ENCODE assay signal across 1 cellular context in the genomic region with DNA sequence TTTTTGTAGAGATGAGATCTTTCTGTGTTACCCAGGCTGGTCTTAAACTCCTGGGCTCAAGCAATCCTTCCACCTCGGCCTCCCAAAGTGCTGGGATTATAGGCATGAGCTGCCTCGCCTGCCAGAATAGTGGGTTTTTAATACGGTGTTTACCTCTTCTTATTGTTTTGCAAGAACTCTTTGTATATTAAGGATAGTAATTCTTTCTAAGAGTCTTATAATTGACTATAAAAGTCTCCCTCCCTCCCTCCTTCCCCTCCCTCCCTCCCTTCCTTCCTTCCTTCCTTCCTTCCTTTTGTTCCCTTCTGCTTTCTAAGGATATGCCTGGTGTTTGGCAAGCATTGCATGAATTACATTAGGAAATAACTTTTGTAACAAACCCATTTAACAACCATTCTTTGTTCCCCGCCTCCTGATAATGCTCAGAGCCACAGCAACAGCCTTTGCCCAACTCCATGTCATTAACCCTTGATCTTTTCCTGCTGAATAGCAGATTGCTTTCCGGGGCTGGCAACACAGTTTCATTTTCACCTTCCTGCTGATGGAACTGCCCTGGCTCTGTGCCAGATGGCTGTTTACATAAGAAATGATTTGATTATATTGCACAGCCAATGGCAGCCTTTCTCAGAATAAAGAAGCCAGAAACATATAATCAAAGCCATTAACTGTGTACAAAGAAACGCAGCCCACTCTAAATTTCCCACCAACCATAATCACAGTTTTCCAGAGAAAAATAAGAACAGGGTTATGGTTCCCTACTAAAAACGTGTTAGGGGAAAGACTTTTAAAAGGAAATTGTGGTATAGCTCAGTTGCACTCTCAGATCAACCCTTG.
TF ChIP-seq lines count a peak whose summit lies in the region.

No MANE protein-coding gene starts in this region.

TF ChIP-seq in HepG2, 621 proteins besides CTCF, POLR2A, EP300 and RAD21 (continued from another document and continues in another):
- TF ChIP-seq ATF7 (IDR thresholded peaks at IDR 0.05), result peak; percentile 63
- TF ChIP-seq ATF7 (CRISPR knock-in tag; IDR thresholded peaks at IDR 0.05), result no peak
- peak; percentile 96 for TF ChIP-seq RXRB (CRISPR knock-in tag; IDR thresholded peaks at IDR 0.05; ENCODE audit: borderline replicate concordance)
- TF ChIP-seq ZNF788 (CRISPR knock-in tag; IDR thresholded peaks at IDR 0.05; ENCODE audit: borderline replicate concordance), result peak; percentile 92; the same call in 1 of the 2 replicates
- no peak for TF ChIP-seq ZFAT (CRISPR knock-in tag; conservative IDR thresholded peaks at IDR 0.05)
- TF ChIP-seq NR2F2 (IDR thresholded peaks at IDR 0.05; ENCODE audit: borderline replicate concordance, low read depth), result peak; percentile 91
- TF ChIP-seq, protein P1, sequence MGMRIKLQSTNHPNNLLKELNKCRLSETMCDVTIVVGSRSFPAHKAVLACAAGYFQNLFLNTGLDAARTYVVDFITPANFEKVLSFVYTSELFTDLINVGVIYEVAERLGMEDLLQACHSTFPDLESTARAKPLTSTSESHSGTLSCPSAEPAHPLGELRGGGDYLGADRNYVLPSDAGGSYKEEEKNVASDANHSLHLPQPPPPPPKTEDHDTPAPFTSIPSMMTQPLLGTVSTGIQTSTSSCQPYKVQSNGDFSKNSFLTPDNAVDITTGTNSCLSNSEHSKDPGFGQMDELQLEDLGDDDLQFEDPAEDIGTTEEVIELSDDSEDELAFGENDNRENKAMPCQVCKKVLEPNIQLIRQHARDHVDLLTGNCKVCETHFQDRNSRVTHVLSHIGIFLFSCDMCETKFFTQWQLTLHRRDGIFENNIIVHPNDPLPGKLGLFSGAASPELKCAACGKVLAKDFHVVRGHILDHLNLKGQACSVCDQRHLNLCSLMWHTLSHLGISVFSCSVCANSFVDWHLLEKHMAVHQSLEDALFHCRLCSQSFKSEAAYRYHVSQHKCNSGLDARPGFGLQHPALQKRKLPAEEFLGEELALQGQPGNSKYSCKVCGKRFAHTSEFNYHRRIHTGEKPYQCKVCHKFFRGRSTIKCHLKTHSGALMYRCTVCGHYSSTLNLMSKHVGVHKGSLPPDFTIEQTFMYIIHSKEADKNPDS (CRISPR knock-in tag; IDR thresholded peaks at IDR 0.05), result 0 out of 2 replicates have a peak, but pooled peaks have one; percentile 56
- peak; percentile 90 for TF ChIP-seq RCOR2 (CRISPR knock-in tag; IDR thresholded peaks at IDR 0.05)
- TF ChIP-seq GABPA (IDR thresholded peaks at IDR 0.05; ENCODE audit: low read depth, low read length), result no peak
- TF ChIP-seq GABPA (CRISPR knock-in tag; IDR thresholded peaks at IDR 0.05; ENCODE audit: low read depth), result peak; percentile 49
- TF ChIP-seq ZNF883 (CRISPR knock-in tag; IDR thresholded peaks at IDR 0.05; ENCODE audit: not compliant biosample characterization), result no peak
- TF ChIP-seq, protein P2, sequence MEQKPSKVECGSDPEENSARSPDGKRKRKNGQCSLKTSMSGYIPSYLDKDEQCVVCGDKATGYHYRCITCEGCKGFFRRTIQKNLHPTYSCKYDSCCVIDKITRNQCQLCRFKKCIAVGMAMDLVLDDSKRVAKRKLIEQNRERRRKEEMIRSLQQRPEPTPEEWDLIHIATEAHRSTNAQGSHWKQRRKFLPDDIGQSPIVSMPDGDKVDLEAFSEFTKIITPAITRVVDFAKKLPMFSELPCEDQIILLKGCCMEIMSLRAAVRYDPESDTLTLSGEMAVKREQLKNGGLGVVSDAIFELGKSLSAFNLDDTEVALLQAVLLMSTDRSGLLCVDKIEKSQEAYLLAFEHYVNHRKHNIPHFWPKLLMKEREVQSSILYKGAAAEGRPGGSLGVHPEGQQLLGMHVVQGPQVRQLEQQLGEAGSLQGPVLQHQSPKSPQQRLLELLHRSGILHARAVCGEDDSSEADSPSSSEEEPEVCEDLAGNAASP (CRISPR knock-in tag; IDR thresholded peaks at IDR 0.05; ENCODE audit: borderline replicate concordance), result peak; percentile 88; the same call in 1 of the 2 replicates
- TF ChIP-seq ZFX (CRISPR knock-in tag; IDR thresholded peaks at IDR 0.05; ENCODE audit: low read depth), result peak; percentile 44
- TF ChIP-seq FOXA3 (CRISPR knock-in tag; IDR thresholded peaks at IDR 0.05), result peak; percentile 99
- TF ChIP-seq ZNF644 (CRISPR knock-in tag; IDR thresholded peaks at IDR 0.05; ENCODE audit: low read depth), result peak; percentile 68
- peak; percentile 88; the same call in 1 of the 2 replicates for TF ChIP-seq ZFP1 (CRISPR knock-in tag; IDR thresholded peaks at IDR 0.05)
- TF ChIP-seq NFE2L2 (IDR thresholded peaks at IDR 0.05; ENCODE audit: low read length), result no peak
- TF ChIP-seq, protein P3, sequence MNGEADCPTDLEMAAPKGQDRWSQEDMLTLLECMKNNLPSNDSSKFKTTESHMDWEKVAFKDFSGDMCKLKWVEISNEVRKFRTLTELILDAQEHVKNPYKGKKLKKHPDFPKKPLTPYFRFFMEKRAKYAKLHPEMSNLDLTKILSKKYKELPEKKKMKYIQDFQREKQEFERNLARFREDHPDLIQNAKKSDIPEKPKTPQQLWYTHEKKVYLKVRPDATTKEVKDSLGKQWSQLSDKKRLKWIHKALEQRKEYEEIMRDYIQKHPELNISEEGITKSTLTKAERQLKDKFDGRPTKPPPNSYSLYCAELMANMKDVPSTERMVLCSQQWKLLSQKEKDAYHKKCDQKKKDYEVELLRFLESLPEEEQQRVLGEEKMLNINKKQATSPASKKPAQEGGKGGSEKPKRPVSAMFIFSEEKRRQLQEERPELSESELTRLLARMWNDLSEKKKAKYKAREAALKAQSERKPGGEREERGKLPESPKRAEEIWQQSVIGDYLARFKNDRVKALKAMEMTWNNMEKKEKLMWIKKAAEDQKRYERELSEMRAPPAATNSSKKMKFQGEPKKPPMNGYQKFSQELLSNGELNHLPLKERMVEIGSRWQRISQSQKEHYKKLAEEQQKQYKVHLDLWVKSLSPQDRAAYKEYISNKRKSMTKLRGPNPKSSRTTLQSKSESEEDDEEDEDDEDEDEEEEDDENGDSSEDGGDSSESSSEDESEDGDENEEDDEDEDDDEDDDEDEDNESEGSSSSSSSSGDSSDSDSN (CRISPR knock-in tag; IDR thresholded peaks at IDR 0.05), result peak; percentile 66; the same call in 1 of the 2 replicates
- no peak for TF ChIP-seq ZNF121 (CRISPR knock-in tag; IDR thresholded peaks at IDR 0.05)
- peak in 1 of 2 experiments; percentile 81; a peak in 2 of 4 replicates for TF ChIP-seq ATF4 (CRISPR knock-in tag; IDR thresholded peaks at IDR 0.05)
- no peak for TF ChIP-seq HNRNPUL1 (IDR thresholded peaks at IDR 0.05; ENCODE audit: low read depth, low read length)
- peak; percentile 58; the same call in 1 of the 2 replicates for TF ChIP-seq ZNF878 (CRISPR knock-in tag; IDR thresholded peaks at IDR 0.05)
- no peak; the same call in 1 of the 2 replicates for TF ChIP-seq ZNF367 (CRISPR knock-in tag; IDR thresholded peaks at IDR 0.05; ENCODE audit: borderline replicate concordance)
- TF ChIP-seq, protein P4, sequence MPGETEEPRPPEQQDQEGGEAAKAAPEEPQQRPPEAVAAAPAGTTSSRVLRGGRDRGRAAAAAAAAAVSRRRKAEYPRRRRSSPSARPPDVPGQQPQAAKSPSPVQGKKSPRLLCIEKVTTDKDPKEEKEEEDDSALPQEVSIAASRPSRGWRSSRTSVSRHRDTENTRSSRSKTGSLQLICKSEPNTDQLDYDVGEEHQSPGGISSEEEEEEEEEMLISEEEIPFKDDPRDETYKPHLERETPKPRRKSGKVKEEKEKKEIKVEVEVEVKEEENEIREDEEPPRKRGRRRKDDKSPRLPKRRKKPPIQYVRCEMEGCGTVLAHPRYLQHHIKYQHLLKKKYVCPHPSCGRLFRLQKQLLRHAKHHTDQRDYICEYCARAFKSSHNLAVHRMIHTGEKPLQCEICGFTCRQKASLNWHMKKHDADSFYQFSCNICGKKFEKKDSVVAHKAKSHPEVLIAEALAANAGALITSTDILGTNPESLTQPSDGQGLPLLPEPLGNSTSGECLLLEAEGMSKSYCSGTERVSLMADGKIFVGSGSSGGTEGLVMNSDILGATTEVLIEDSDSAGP (CRISPR knock-in tag; IDR thresholded peaks at IDR 0.05; ENCODE audit: borderline replicate concordance), result no peak
- peak; percentile 99 for TF ChIP-seq SALL1 (CRISPR knock-in tag; IDR thresholded peaks at IDR 0.05)
- 0 out of 2 replicates have a peak, but pooled peaks have one; percentile 4 for TF ChIP-seq ZNF547 (CRISPR knock-in tag; IDR thresholded peaks at IDR 0.05)
- peak; percentile 92 for TF ChIP-seq ZNF264 (CRISPR knock-in tag; IDR thresholded peaks at IDR 0.05)
- TF ChIP-seq, protein P5, sequence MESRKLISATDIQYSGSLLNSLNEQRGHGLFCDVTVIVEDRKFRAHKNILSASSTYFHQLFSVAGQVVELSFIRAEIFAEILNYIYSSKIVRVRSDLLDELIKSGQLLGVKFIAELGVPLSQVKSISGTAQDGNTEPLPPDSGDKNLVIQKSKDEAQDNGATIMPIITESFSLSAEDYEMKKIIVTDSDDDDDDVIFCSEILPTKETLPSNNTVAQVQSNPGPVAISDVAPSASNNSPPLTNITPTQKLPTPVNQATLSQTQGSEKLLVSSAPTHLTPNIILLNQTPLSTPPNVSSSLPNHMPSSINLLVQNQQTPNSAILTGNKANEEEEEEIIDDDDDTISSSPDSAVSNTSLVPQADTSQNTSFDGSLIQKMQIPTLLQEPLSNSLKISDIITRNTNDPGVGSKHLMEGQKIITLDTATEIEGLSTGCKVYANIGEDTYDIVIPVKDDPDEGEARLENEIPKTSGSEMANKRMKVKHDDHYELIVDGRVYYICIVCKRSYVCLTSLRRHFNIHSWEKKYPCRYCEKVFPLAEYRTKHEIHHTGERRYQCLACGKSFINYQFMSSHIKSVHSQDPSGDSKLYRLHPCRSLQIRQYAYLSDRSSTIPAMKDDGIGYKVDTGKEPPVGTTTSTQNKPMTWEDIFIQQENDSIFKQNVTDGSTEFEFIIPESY (CRISPR knock-in tag; IDR thresholded peaks at IDR 0.05), result peak; percentile 74
- TF ChIP-seq, protein P6, sequence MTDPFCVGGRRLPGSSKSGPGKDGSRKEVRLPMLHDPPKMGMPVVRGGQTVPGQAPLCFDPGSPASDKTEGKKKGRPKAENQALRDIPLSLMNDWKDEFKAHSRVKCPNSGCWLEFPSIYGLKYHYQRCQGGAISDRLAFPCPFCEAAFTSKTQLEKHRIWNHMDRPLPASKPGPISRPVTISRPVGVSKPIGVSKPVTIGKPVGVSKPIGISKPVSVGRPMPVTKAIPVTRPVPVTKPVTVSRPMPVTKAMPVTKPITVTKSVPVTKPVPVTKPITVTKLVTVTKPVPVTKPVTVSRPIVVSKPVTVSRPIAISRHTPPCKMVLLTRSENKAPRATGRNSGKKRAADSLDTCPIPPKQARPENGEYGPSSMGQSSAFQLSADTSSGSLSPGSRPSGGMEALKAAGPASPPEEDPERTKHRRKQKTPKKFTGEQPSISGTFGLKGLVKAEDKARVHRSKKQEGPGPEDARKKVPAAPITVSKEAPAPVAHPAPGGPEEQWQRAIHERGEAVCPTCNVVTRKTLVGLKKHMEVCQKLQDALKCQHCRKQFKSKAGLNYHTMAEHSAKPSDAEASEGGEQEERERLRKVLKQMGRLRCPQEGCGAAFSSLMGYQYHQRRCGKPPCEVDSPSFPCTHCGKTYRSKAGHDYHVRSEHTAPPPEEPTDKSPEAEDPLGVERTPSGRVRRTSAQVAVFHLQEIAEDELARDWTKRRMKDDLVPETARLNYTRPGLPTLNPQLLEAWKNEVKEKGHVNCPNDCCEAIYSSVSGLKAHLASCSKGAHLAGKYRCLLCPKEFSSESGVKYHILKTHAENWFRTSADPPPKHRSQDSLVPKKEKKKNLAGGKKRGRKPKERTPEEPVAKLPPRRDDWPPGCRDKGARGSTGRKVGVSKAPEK (CRISPR knock-in tag; IDR thresholded peaks at IDR 0.05; ENCODE audit: borderline replicate concordance), result peak; percentile 82; the same call in 1 of the 2 replicates
- peak; percentile 41 for TF ChIP-seq ZEB1 (IDR thresholded peaks at IDR 0.05; ENCODE audit: insufficient replicate concordance, low read depth)
- peak; percentile 96 for TF ChIP-seq FOXK2 (IDR thresholded peaks at IDR 0.05)
- TF ChIP-seq SPEN (CRISPR knock-in tag; IDR thresholded peaks at IDR 0.05; ENCODE audit: low read depth), result peak; percentile 77; the same call in 1 of the 2 replicates
- TF ChIP-seq, protein P7, sequence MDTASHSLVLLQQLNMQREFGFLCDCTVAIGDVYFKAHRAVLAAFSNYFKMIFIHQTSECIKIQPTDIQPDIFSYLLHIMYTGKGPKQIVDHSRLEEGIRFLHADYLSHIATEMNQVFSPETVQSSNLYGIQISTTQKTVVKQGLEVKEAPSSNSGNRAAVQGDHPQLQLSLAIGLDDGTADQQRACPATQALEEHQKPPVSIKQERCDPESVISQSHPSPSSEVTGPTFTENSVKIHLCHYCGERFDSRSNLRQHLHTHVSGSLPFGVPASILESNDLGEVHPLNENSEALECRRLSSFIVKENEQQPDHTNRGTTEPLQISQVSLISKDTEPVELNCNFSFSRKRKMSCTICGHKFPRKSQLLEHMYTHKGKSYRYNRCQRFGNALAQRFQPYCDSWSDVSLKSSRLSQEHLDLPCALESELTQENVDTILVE (CRISPR knock-in tag; IDR thresholded peaks at IDR 0.05), result peak; percentile 90
- peak; percentile 82 for TF ChIP-seq KDM6A (CRISPR knock-in tag; IDR thresholded peaks at IDR 0.05; ENCODE audit: low read depth)
- no peak for TF ChIP-seq NONO (IDR thresholded peaks at IDR 0.05)
- TF ChIP-seq NONO (CRISPR knock-in tag; conservative IDR thresholded peaks at IDR 0.05), result peak; percentile 88
- TF ChIP-seq SIX1 (CRISPR knock-in tag; IDR thresholded peaks at IDR 0.05; ENCODE audit: borderline replicate concordance), result peak; percentile 88
- TF ChIP-seq ELF4 (CRISPR knock-in tag; IDR thresholded peaks at IDR 0.05; ENCODE audit: borderline replicate concordance), result 0 out of 2 replicates have a peak, but pooled peaks have one; percentile 39
- no peak for TF ChIP-seq TRIM24 (CRISPR knock-in tag; IDR thresholded peaks at IDR 0.05)
- TF ChIP-seq MYC (CRISPR knock-in tag; IDR thresholded peaks at IDR 0.05; ENCODE audit: borderline replicate concordance), result 0 out of 2 replicates have a peak, but pooled peaks have one; percentile 36
- peak; percentile 100 for TF ChIP-seq MIXL1 (CRISPR knock-in tag; IDR thresholded peaks at IDR 0.05)
- TF ChIP-seq ZBTB3 (CRISPR knock-in tag; IDR thresholded peaks at IDR 0.05; ENCODE audit: borderline replicate concordance, low read depth), result no peak
- peak; percentile 81 for TF ChIP-seq KLF11 (CRISPR knock-in tag; IDR thresholded peaks at IDR 0.05)
- TF ChIP-seq, protein P8, sequence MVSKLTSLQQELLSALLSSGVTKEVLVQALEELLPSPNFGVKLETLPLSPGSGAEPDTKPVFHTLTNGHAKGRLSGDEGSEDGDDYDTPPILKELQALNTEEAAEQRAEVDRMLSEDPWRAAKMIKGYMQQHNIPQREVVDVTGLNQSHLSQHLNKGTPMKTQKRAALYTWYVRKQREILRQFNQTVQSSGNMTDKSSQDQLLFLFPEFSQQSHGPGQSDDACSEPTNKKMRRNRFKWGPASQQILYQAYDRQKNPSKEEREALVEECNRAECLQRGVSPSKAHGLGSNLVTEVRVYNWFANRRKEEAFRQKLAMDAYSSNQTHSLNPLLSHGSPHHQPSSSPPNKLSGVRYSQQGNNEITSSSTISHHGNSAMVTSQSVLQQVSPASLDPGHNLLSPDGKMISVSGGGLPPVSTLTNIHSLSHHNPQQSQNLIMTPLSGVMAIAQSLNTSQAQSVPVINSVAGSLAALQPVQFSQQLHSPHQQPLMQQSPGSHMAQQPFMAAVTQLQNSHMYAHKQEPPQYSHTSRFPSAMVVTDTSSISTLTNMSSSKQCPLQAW (CRISPR knock-in tag; IDR thresholded peaks at IDR 0.05), result peak; percentile 94
- no peak for TF ChIP-seq ATF7-NPFF (CRISPR knock-in tag; IDR thresholded peaks at IDR 0.05; ENCODE audit: low read depth)
- TF ChIP-seq ZBTB20 (CRISPR knock-in tag; IDR thresholded peaks at IDR 0.05; ENCODE audit: borderline replicate concordance, low read depth), result peak; percentile 90
